In the genomic region with DNA sequence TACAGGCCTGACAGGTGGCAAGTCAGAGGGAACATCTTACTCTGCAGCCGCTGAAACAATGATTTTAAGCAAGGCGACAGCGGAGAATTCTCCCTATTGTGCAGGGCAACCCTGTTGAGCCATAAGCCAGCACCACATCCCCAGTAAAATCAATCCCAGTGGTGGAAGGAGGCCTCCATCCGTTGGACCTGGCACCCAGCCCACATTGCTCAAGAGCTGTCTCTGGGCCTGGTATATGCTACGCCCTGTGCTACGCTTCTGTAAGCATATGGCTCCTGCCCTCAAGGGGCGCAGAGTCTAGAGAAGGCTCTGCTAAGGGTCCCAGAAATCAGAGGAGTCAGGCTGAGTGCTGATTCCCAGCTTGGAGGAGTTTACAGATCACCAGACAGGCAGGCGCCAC, we compare ENCODE assay signal across 1 cellular context.
TF ChIP-seq lines count a peak whose summit lies in the region.

No MANE protein-coding gene starts in this region.

TF ChIP-seq in H1, 55 proteins besides CTCF, POLR2A, EP300 and RAD21:
- TF ChIP-seq SIX5 (IDR thresholded peaks at IDR 0.05; ENCODE audit: low read depth, low read length) (no peak), HDAC6 (IDR thresholded peaks at IDR 0.05; ENCODE audit: low read depth, low read length) (no peak), JUN (IDR thresholded peaks at IDR 0.05; ENCODE audit: low read depth, low read length) (no peak), CBX8 (IDR thresholded peaks at IDR 0.05; ENCODE audit: borderline replicate concordance, low read depth, low read length) (no peak), CBX5 (IDR thresholded peaks at IDR 0.05; ENCODE audit: low read depth, low read length) (no peak), NRF1 (IDR thresholded peaks at IDR 0.05; ENCODE audit: low read depth, low read length) (no peak), CEBPB (IDR thresholded peaks at IDR 0.05; ENCODE audit: low read depth, low read length) (no peak), BCL11A (IDR thresholded peaks at IDR 0.05; ENCODE audit: low read depth in 2 of 2, low read length in 2 of 2) (no peak), SUZ12 (IDR thresholded peaks at IDR 0.05; ENCODE audit: low read length) (no peak), ASH2L (IDR thresholded peaks at IDR 0.05; ENCODE audit: low read length) (no peak), BRCA1 (IDR thresholded peaks at IDR 0.05; ENCODE audit: low read depth, low read length) (no peak), TAF1 (IDR thresholded peaks at IDR 0.05; ENCODE audit: low read depth, low read length) (no peak), RFX5 (IDR thresholded peaks at IDR 0.05; ENCODE audit: borderline replicate concordance, low read depth, low read length) (no peak), SRF (IDR thresholded peaks at IDR 0.05; ENCODE audit: low read depth, low read length) (no peak), EGR1 (IDR thresholded peaks at IDR 0.05; ENCODE audit: borderline replicate concordance, low read depth, low read length) (no peak), SAP30 (IDR thresholded peaks at IDR 0.05; ENCODE audit: insufficient read depth, insufficient replicate concordance, low read length) (no peak), FOSL1 (IDR thresholded peaks at IDR 0.05; ENCODE audit: insufficient read depth, low read depth, low read length) (no peak), NANOG (IDR thresholded peaks at IDR 0.05; ENCODE audit: insufficient read depth, low read depth, low read length, poor library complexity, severe bottlenecking) (no peak)
- TF ChIP-seq, protein P1, sequence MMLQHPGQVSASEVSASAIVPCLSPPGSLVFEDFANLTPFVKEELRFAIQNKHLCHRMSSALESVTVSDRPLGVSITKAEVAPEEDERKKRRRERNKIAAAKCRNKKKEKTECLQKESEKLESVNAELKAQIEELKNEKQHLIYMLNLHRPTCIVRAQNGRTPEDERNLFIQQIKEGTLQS (IDR thresholded peaks at IDR 0.05; ENCODE audit: insufficient read depth, low read depth, low read length), result no peak
